ENCODE assay signal across 13 cellular contexts in the genomic region with DNA sequence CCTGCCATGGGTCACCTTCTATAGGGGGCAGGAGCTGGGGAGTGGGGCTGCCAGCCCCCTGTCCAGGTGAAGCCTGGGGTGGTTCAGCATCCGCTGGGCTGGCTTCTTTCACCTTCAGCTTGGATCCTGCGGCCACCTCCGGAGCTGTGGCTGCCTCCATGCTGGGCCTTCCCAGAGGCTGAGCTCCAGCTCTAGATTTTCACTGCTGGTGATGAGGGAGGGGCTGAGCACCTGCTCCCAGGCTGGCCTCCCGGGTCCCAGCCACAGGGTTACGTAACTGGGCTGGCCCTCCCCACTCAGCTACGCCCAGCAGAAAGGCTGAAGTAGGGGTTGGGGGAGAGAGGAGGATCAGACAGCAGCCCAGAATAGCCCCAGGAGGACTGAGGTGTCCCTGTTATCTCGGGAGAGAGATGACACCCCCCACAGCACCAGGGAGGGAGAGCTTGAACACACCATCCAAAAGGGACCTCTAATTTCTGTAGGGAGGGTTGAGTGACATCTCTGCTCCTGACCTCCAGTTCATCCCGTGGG. TPM values are rescaled to one million over a fixed set of nuclear protein-coding genes. Genes with fewer than 3 reads are reported as not detected.
DNase-seq lines count a peak whose midpoint lies in the region; ATAC-seq, FAIRE-seq and TF ChIP-seq lines count a peak whose summit lies in the region.
"Had no signal": no experiment of that assay in that cellular context is flagged by ENCODE, and none has a peak within 500 bp of the region (broad histone marks: within the 10 kb centered on the region; RNA-seq: fewer than 3 reads in every experiment).

A gene with protein sequence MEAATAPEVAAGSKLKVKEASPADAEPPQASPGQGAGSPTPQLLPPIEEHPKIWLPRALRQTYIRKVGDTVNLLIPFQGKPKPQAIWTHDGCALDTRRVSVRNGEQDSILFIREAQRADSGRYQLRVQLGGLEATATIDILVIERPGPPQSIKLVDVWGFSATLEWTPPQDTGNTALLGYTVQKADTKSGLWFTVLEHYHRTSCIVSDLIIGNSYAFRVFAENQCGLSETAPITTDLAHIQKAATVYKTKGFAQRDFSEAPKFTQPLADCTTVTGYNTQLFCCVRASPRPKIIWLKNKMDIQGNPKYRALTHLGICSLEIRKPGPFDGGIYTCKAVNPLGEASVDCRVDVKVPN (minus strand): TSS at position 180 of the 531 bp plus-strand sequence. CDS start 20 bp downstream, at position 160.

- H3K27me3 Mint-ChIP-seq in mesothelial cell of epicardium (ENCODE audit: low read depth) = no peaks in the 10 kb centered on the region

- H3K9me3 Mint-ChIP-seq in mesothelial cell of epicardium = no peaks in the 10 kb centered on the region
- H3K9me3 Mint-ChIP-seq: natural killer cell treated with Interleukin-12 subunit alpha and Interleukin-12 subunit beta and Interleukin-15 and Interleukin-18, amount 100 ng/mL, for 72 hours; stimulated activated effector memory CD8-positive, alpha-beta T cell treated with anti-CD3 and anti-CD28 coated beads, Interleukin-12 subunit alpha, Interleukin-12 subunit beta, amount 100 ng/mL, for 72 hours had no signal

- H3K27ac ChIP-seq in dorsolateral prefrontal cortex = peak within 1 kb of the TSS; percentile 84 to 100 (median 97)

- no peak for FAIRE-seq in RCC 7860 (lab: Jason Lieb, UNC)
- FAIRE-seq: endothelial cell of umbilical vein had no signal

- TF ChIP-seq CTCF in dorsolateral prefrontal cortex (IDR thresholded peaks at IDR 0.05 in 54 of 56, conservative IDR thresholded peaks at IDR 0.05 in 2 of 56; ENCODE audit: low read depth in 1 of 56, partially characterized antibody in 56 of 56) = no peak
- TF ChIP-seq CTCF in mesothelial cell of epicardium (IDR thresholded peaks at IDR 0.05; ENCODE audit: unreplicated experiment) = no peak

- DNase-seq in Right ventricle myocardium inferior (ENCODE audit: missing footprints) = no peak
- no peak for DNase-seq in cardiac septum (ENCODE audit: low spot score)
- peak in 1 of 10 donors; percentile 49 for DNase-seq in dorsolateral prefrontal cortex
- no peak for DNase-seq in mesothelial cell of epicardium (ENCODE audit: low spot score in 2 of 2, unreplicated experiment in 2 of 2)
- DNase-seq in DMS 273 treated with DMSO at 0.1 percent for 48 hours (lab: John Stamatoyannopoulos, UW) = no peak
- DNase-seq in DMS114 treated with DMSO at 0.1 percent for 48 hours (lab: John Stamatoyannopoulos, UW; ENCODE audit: unreplicated experiment) = no peak
- no peak for DNase-seq in NCI-H526 (lab: John Stamatoyannopoulos, UW)
- no peak for DNase-seq in RCC 7860 (ENCODE audit: low spot score)
- DNase-seq: GDM1 had no signal

- H3K27ac Mint-ChIP-seq in mesothelial cell of epicardium = peak within 1 kb of the TSS; percentile 81
- H3K27ac Mint-ChIP-seq: natural killer cell treated with Interleukin-12 subunit alpha and Interleukin-12 subunit beta and Interleukin-15 and Interleukin-18, amount 100 ng/mL, for 72 hours; stimulated activated effector memory CD8-positive, alpha-beta T cell treated with anti-CD3 and anti-CD28 coated beads, Interleukin-12 subunit alpha, Interleukin-12 subunit beta, amount 100 ng/mL, for 72 hours had no signal

- peak within 1 kb of the TSS in 1 of 59 donors; percentile 10 for H3K4me3 ChIP-seq in dorsolateral prefrontal cortex

- H3K4me1 Mint-ChIP-seq in mesothelial cell of epicardium = peaks cover 28% of the 10 kb centered on the region
- H3K4me1 Mint-ChIP-seq: stimulated activated effector memory CD8-positive, alpha-beta T cell treated with anti-CD3 and anti-CD28 coated beads, Interleukin-12 subunit alpha, Interleukin-12 subunit beta, amount 100 ng/mL, for 72 hours had no signal

- no peaks in the 10 kb centered on the region for H3K27me3 ChIP-seq in dorsolateral prefrontal cortex

- H3K4me3 Mint-ChIP-seq in mesothelial cell of epicardium = no peak within 1 kb of the TSS
- H3K4me3 Mint-ChIP-seq: natural killer cell treated with Interleukin-12 subunit alpha and Interleukin-12 subunit beta and Interleukin-15 and Interleukin-18, amount 100 ng/mL, for 72 hours; stimulated activated effector memory CD8-positive, alpha-beta T cell treated with anti-CD3 and anti-CD28 coated beads, Interleukin-12 subunit alpha, Interleukin-12 subunit beta, amount 100 ng/mL, for 72 hours had no signal

- intact Hi-C loops in Right ventricle myocardium inferior (cut with DNase I) = no loop called here
- intact Hi-C loops in cardiac septum (cut with DNase I) = loop anchor here (2.0 kb wide), 1 partner anchor 92 kb away; no protein-coding TSS in a partner anchor
- intact Hi-C loops in dorsolateral prefrontal cortex (cut with DNase I) = loop anchor here in 1 of 2 donors (2.0 kb wide), 1 partner anchor 92 kb away; no protein-coding TSS in a partner anchor

- no peaks in the 10 kb centered on the region for H3K36me3 Mint-ChIP-seq in mesothelial cell of epicardium
- H3K36me3 Mint-ChIP-seq: natural killer cell treated with Interleukin-12 subunit alpha and Interleukin-12 subunit beta and Interleukin-15 and Interleukin-18, amount 100 ng/mL, for 72 hours; stimulated activated effector memory CD8-positive, alpha-beta T cell treated with anti-CD3 and anti-CD28 coated beads, Interleukin-12 subunit alpha, Interleukin-12 subunit beta, amount 100 ng/mL, for 72 hours had no signal

- peak; percentile 12 for ATAC-seq in Right ventricle myocardium inferior
- ATAC-seq: natural killer cell treated with Interleukin-12 subunit alpha and Interleukin-12 subunit beta and Interleukin-15 and Interleukin-18, amount 100 ng/mL, for 72 hours had no signal

RNA-seq across cellular contexts. Expression of the gene that starts here (rescaled TPM):
- total RNA-seq in Right ventricle myocardium inferior = not detected
- 1.2 TPM for total RNA-seq in cardiac septum
- total RNA-seq in dorsolateral prefrontal cortex = 10 to 100 TPM in 14 of 120 experiments, 1 to 10 TPM in 106; 1.9 to 14.4 (median 6.7) TPM
- total RNA-seq in mesothelial cell of epicardium = not detected in 3 replicates
- total RNA-seq: endothelial cell of umbilical vein; H4; natural killer cell treated with Interleukin-12 subunit alpha and Interleukin-12 subunit beta and Interleukin-15 and Interleukin-18, amount 100 ng/mL, for 72 hours had no signal

Comparison
In these comparisons a context has a peak if more than half of its experiments do, and no peak if none do; other contexts are left out.
1. Peak in ATAC-seq in Right ventricle myocardium inferior; RNA of the gene not detected or under 1 TPM.